In genomic region chr11:59106363-59107336, GRCh38 we compare ENCODE assay signal across 8 cellular contexts. TPM values are rescaled to one million over a fixed set of nuclear protein-coding genes. Genes with fewer than 3 reads are reported as not detected.
DNase-seq lines count a peak whose midpoint lies in the region; ATAC-seq, FAIRE-seq and TF ChIP-seq lines count a peak whose summit lies in the region.

TSS of gene FAM111B (plus strand) at chr11:59107237. CDS start at chr11:59109626, 2,389 bp downstream.

- no peak for FAIRE-seq in D721Med (lab: Jason Lieb, UNC)

- H3K27ac ChIP-seq in esophagus squamous epithelium (peak within 1 kb of the TSS; percentile 69 to 83 (median 73)), muscle layer of colon (ENCODE audit: low read depth, low read length) (no peak within 1 kb of the TSS)

- H3K9me3 ChIP-seq in NT2/D1 (ENCODE audit: insufficient read depth, low read length) (no peaks in the 10 kb centered on the region), esophagus squamous epithelium (no peaks in the 10 kb centered on the region), muscle layer of colon (ENCODE audit: low read length) (no peaks in the 10 kb centered on the region)

- no peak within 1 kb of the TSS for H3K4me3 ChIP-seq in NT2/D1 (ENCODE audit: insufficient read length, low read depth)
- peak within 1 kb of the TSS; percentile 42 to 75 (median 58) for H3K4me3 ChIP-seq in esophagus squamous epithelium
- H3K4me3 ChIP-seq in muscle layer of colon (ENCODE audit: low read depth in 1 of 2, low read length in 2 of 2), result peak within 1 kb of the TSS; percentile 41 to 56

- H3K27me3 ChIP-seq in NT2/D1 (ENCODE audit: insufficient read depth, insufficient read length) (no peaks in the 10 kb centered on the region), esophagus squamous epithelium (peaks cover 0 to 31% (median 0%) of the 10 kb centered on the region in 4 donors), muscle layer of colon (ENCODE audit: control insufficient read depth in 1 of 2, insufficient read depth in 2 of 2, low read length in 2 of 2) (peaks cover 0 to 8% of the 10 kb centered on the region in 2 donors)

- H3K9ac ChIP-seq in NT2/D1 (ENCODE audit: insufficient read length, low read depth), result peak within 1 kb of the TSS; percentile 8
- no peak within 1 kb of the TSS for H3K9ac ChIP-seq in muscle layer of colon (ENCODE audit: low read length)

- TF ChIP-seq CTCF in D721Med (IDR thresholded peaks at IDR 0.05; ENCODE audit: insufficient read depth, missing control alignments) (no peak), esophagus squamous epithelium (IDR thresholded peaks at IDR 0.05) (peak in 1 of 6 experiments; percentile 8)

- TF ChIP-seq POLR2A in esophagus squamous epithelium (IDR thresholded peaks at IDR 0.05), result no peak

- 0 to 2% methylated on average over 7 to 18 of the region's 64 CpGs for WGBS in esophagus squamous epithelium, 2 donors

- intact Hi-C loops in esophagus squamous epithelium (cut with DNase I), result no loop called here

- H3K36me3 ChIP-seq in NT2/D1 (ENCODE audit: insufficient read depth, insufficient read length, low read length) (no peaks in the 10 kb centered on the region), esophagus squamous epithelium (no peaks in the 10 kb centered on the region), muscle layer of colon (ENCODE audit: insufficient read depth, low read length) (no peaks in the 10 kb centered on the region)

- DNase-seq in D721Med (ENCODE audit: insufficient read length, low spot score) (peak; percentile 51), HT-29 (ENCODE audit: low spot score) (peak; percentile 98), NT2/D1 (ENCODE audit: low read depth, low spot score) (no peak), activated T-cell treated with anti-CD3 and anti-CD28 coated beads for 48 hours (ENCODE audit: low read depth) (peak; percentile 64), esophagus squamous epithelium (lab: John Stamatoyannopoulos, UW) (peak; percentile 9)
- peak; percentile 73 for DNase-seq in stimulated activated naive CD8-positive, alpha-beta T cell treated with anti-CD3 and anti-CD28 coated beads, Interleukin-15, Interleukin-2, amounts not matched to agents 100 U/mL and 50 U/mL, for 24 hours

- H3K4me1 ChIP-seq in NT2/D1 (ENCODE audit: insufficient read depth, insufficient read length) (no peaks in the 10 kb centered on the region), esophagus squamous epithelium (peaks cover 7 to 34% (median 14%) of the 10 kb centered on the region in 3 donors), muscle layer of colon (ENCODE audit: insufficient read depth, low read length) (peaks cover 11% of the 10 kb centered on the region)

- peak; percentile 67 for ATAC-seq in GM21381 (IDR thresholded peaks at IDR 0.05; ENCODE audit: unreplicated experiment)
- peak; percentile 87 for ATAC-seq in stimulated activated naive CD8-positive, alpha-beta T cell treated with anti-CD3 and anti-CD28 coated beads, Interleukin-15, Interleukin-2, amounts not matched to agents 100 U/mL and 50 U/mL, for 24 hours

RNA-seq across cellular contexts. Expression of gene FAM111B, which starts in this region (rescaled TPM):
- 19.5 and 21.0 TPM in 2 replicates for total RNA-seq in HT-29 (2014; rRNA removed; shearing (Covaris generic))
- total RNA-seq in esophagus squamous epithelium, result 10 to 100 TPM in 2 of 4 donors, 1 to 10 TPM in 2; 2.9 to 14.9 (median 8.0) TPM
